8 cellular contexts compared by ENCODE assay signal in the genomic region with DNA sequence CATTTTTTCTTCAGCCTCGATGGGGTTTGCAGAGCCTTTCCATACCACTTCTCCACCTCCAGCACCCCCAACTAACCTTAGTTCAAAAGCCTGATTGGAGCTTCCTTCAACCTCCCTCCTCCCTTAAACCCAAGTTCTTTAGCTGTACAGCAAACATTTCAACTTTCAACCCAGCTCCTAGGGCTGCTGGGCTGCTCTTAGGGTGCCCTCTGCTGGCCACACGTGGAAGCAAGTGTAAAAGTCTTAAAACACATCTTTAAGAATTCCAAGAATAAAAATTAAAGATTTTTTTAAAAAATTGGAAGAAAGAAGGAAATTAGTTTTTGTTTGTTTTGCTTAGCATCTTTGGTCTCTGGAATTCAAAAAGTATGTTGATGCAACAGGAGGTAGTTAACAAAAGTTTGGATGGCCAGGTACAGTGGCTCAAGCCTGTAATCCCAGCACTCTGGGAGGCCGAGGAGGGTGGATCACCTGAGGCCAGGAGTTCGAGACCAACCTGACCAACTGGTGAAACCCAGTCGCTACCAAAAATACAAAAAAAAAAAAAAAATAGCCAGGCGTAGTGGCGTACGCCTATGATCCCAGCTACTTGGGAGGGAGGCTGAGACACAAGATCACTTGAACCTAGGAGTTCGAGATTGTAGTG. TPM values are rescaled to one million over a fixed set of nuclear protein-coding genes. Genes with fewer than 3 reads are reported as not detected.
DNase-seq lines count a peak whose midpoint lies in the region; ATAC-seq and TF ChIP-seq lines count a peak whose summit lies in the region.

No MANE protein-coding gene starts in this region.

- TF ChIP-seq CTCF in MM.1S (IDR thresholded peaks at IDR 0.05; ENCODE audit: low read length) (peak; percentile 77), VCaP (conservative IDR thresholded peaks at IDR 0.05) (peak; percentile 94), choroid plexus epithelial cell (conservative IDR thresholded peaks at IDR 0.05; ENCODE audit: low read depth, low read length) (peak; percentile 98), left lung (IDR thresholded peaks at IDR 0.05) (peak; percentile 62 to 86)

- ATAC-seq in left lung (peak; percentile 94), HG03521 (IDR thresholded peaks at IDR 0.05; ENCODE audit: unreplicated experiment) (no peak)

- H3K79me2 ChIP-seq in MM.1S (ENCODE audit: low read length) = no peaks in the 10 kb centered on the region

- DNase-seq in NCI-H1436 (lab: John Stamatoyannopoulos, UW) = peak; percentile 9
- DNase-seq in NCI-H1436 treated with DMSO at 0.1 percent for 48 hours (lab: John Stamatoyannopoulos, UW) = no peak
- peak; percentile 40 for DNase-seq in MM.1S
- peak; percentile 86 for DNase-seq in choroid plexus epithelial cell (ENCODE audit: low read depth)
- no peak for DNase-seq in left lung
- peak in 2 of 3 donors; percentile 10 to 17 for DNase-seq in stimulated activated CD4-positive, alpha-beta T cell treated with anti-CD3 and anti-CD28 coated beads, TNF-alpha, amount 100 ng/mL, for 48 hours (ENCODE audit: low read depth in 3 of 3)

- H3K36me3 ChIP-seq in MM.1S (replicated peaks; ENCODE audit: insufficient read depth, low read length) (no peaks in the 10 kb centered on the region), left lung (peaks cover 0 to 18% of the 10 kb centered on the region in 2 donors)

- H3K4me2 ChIP-seq in MM.1S (ENCODE audit: low read depth, low read length) = no peak overlapping the region

- H2AFZ ChIP-seq in MM.1S (ENCODE audit: low read length) = no peak overlapping the region

- no peaks in the 10 kb centered on the region for H3K27me3 ChIP-seq in MM.1S (replicated peaks; ENCODE audit: insufficient read depth, low read length)
- H3K27me3 ChIP-seq in left lung = no peaks in the 10 kb centered on the region

- H3K4me1 ChIP-seq in MM.1S (ENCODE audit: low read length) = no peaks in the 10 kb centered on the region
- H3K4me1 ChIP-seq in left lung = no peaks in the 10 kb centered on the region

- H4K20me1 ChIP-seq in MM.1S (ENCODE audit: insufficient read depth, low read length) = no peaks in the 10 kb centered on the region

- no peaks in the 10 kb centered on the region for H3F3A ChIP-seq in MM.1S (ENCODE audit: insufficient read depth, low read length)

- H3K9ac ChIP-seq in MM.1S (ENCODE audit: low read length) = no peak overlapping the region

- intact Hi-C loops in left lung (cut with DNase I) = no loop called here

- H3K27ac ChIP-seq in MM.1S (ENCODE audit: low read length) (no peak overlapping the region), VCaP (no peak overlapping the region), left lung (no peak overlapping the region)

- H3K9me3 ChIP-seq in MM.1S (replicated peaks; ENCODE audit: insufficient read depth, low read length) (no peaks in the 10 kb centered on the region), left lung (peaks cover 0 to 14% of the 10 kb centered on the region in 2 donors)

- H3K4me3 ChIP-seq in MM.1S (ENCODE audit: low read length) = no peak overlapping the region
- H3K4me3 ChIP-seq in choroid plexus epithelial cell (ENCODE audit: low read depth, low read length) = no peak overlapping the region
- no peak overlapping the region for H3K4me3 ChIP-seq in left lung

- no peaks in the 10 kb centered on the region for H3K9me2 ChIP-seq in MM.1S (replicated peaks; ENCODE audit: insufficient read depth, low read length)

RNA-seq across cellular contexts. Expression of gene HSD17B3, which starts 15.5 kb away (rescaled TPM):
- total RNA-seq in left lung = 1 to 10 TPM in 1 of 2 donors, under 1 TPM in 1; 0.41 to 1.0 TPM

Comparison
In these comparisons a context has a peak if more than half of its experiments do, and no peak if none do; other contexts are left out.
1. DNase-seq: peak in NCI-H1436 (single experiment), MM.1S (single experiment), choroid plexus epithelial cell (single experiment) and stimulated activated CD4-positive, alpha-beta T cell treated with anti-CD3 and anti-CD28 coated beads, TNF-alpha, amount 100 ng/mL, for 48 hours (2 of 3); none in NCI-H1436 treated with DMSO at 0.1 percent for 48 hours (single experiment) and left lung (0 of 2).
2. Peak in every context shown above with its lines, with median percentiles within 50 percentile points of each other: CTCF ChIP-seq.